Comparison of ENCODE assay signal across 1 cellular context in the genomic region with DNA sequence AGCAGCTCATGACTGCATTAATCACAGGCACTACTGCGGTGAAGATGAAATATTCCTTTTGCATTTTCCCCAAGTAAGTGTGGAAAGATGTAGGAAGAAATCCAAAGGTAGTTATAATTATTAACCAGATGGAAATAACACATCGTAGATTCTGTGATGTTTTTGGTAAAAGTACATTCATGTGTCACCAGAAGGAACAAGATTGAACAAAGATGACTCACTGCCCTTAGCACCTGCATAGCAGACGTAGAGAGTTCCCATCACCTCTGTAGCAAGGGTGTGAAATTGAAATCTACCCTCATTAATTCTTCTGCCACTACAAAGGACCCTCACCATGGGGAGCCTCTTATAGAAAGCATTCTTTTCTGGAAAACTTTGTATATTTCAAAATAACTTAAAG.
TF ChIP-seq lines count a peak whose summit lies in the region.

No MANE protein-coding gene starts in this region.

TF ChIP-seq in HepG2, 621 proteins besides CTCF, POLR2A, EP300 and RAD21:
- TF ChIP-seq ZNF597 (CRISPR knock-in tag; IDR thresholded peaks at IDR 0.05) (no peak), ZNF235 (CRISPR knock-in tag; IDR thresholded peaks at IDR 0.05; ENCODE audit: borderline replicate concordance) (no peak), ZFP41 (CRISPR knock-in tag; IDR thresholded peaks at IDR 0.05; ENCODE audit: borderline replicate concordance) (no peak), ZNF552 (CRISPR knock-in tag; IDR thresholded peaks at IDR 0.05; ENCODE audit: borderline replicate concordance) (no peak), ZFP36L2 (CRISPR knock-in tag; IDR thresholded peaks at IDR 0.05) (no peak), ZNF609 (CRISPR knock-in tag; IDR thresholded peaks at IDR 0.05; ENCODE audit: borderline replicate concordance) (no peak), FOSL2 (CRISPR knock-in tag; IDR thresholded peaks at IDR 0.05) (peak; percentile 58), TAF15 (IDR thresholded peaks at IDR 0.05; ENCODE audit: low read depth, low read length, poor library complexity, severe bottlenecking) (no peak)
- TF ChIP-seq, protein P1, sequence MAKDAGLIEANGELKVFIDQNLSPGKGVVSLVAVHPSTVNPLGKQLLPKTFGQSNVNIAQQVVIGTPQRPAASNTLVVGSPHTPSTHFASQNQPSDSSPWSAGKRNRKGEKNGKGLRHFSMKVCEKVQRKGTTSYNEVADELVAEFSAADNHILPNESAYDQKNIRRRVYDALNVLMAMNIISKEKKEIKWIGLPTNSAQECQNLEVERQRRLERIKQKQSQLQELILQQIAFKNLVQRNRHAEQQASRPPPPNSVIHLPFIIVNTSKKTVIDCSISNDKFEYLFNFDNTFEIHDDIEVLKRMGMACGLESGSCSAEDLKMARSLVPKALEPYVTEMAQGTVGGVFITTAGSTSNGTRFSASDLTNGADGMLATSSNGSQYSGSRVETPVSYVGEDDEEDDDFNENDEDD (CRISPR knock-in tag; IDR thresholded peaks at IDR 0.05; ENCODE audit: borderline replicate concordance): no peak
